1 cellular context compared by ENCODE assay signal in genomic region chr11:1729692-1730011, GRCh38.
TF ChIP-seq lines count a peak whose summit lies in the region.

No MANE protein-coding gene starts in this region.

TF ChIP-seq in K562, 482 proteins besides CTCF, POLR2A, EP300 and RAD21:
- no peak for TF ChIP-seq MYC (IDR thresholded peaks at IDR 0.05; ENCODE audit: low read depth, low read length)
- TF ChIP-seq MYC (CRISPR knock-in tag; IDR thresholded peaks at IDR 0.05; ENCODE audit: borderline replicate concordance, low read depth) = no peak
- peak; percentile 32; the same call in 1 of the 2 replicates for TF ChIP-seq MAFF (IDR thresholded peaks at IDR 0.05; ENCODE audit: low read length)
- no peak for TF ChIP-seq RCOR1 (IDR thresholded peaks at IDR 0.05; ENCODE audit: borderline replicate concordance in 1 of 2, low read depth in 2 of 2, low read length in 2 of 2)
- peak; percentile 54; the same call in 1 of the 2 replicates for TF ChIP-seq MAFK (IDR thresholded peaks at IDR 0.05; ENCODE audit: low read length)
- no peak for TF ChIP-seq HDAC8 (tag; IDR thresholded peaks at IDR 0.05)
- TF ChIP-seq NFE2 (IDR thresholded peaks at IDR 0.05; ENCODE audit: low read depth) = peak; percentile 80
- peak; percentile 69; the same call in 1 of the 2 replicates for TF ChIP-seq ZNF316 (IDR thresholded peaks at IDR 0.05)
- TF ChIP-seq FOSL1 (tag; conservative IDR thresholded peaks at IDR 0.05) = peak; percentile 30; the same call in 1 of the 2 replicates
- no peak for TF ChIP-seq RBM39 (optimal IDR thresholded peaks at IDR 0.05; ENCODE audit: low read depth, low read length)
- no peak for TF ChIP-seq KLF10 (CRISPR knock-in tag; IDR thresholded peaks at IDR 0.05)
- no peak for TF ChIP-seq POLR3G (IDR thresholded peaks at IDR 0.05; ENCODE audit: extremely low read depth, insufficient read length, insufficient replicate concordance)
- TF ChIP-seq GMEB1 (CRISPR knock-in tag; IDR thresholded peaks at IDR 0.05) = no peak
- TF ChIP-seq NFE2L1 (tag; IDR thresholded peaks at IDR 0.05; ENCODE audit: borderline replicate concordance, low read depth) = peak; percentile 70
- no peak for TF ChIP-seq ASH1L (IDR thresholded peaks at IDR 0.05; ENCODE audit: borderline replicate concordance, low read depth, partially characterized antibody)
- no peak for TF ChIP-seq ATF3 (IDR thresholded peaks at IDR 0.05)
- no peak for TF ChIP-seq ATF3 (CRISPR knock-in tag; conservative IDR thresholded peaks at IDR 0.05)
- TF ChIP-seq HDGF (IDR thresholded peaks at IDR 0.05) = no peak
- no peak for TF ChIP-seq USF1 (CRISPR knock-in tag; IDR thresholded peaks at IDR 0.05)
- no peak for TF ChIP-seq FOXP4 (CRISPR knock-in tag; IDR thresholded peaks at IDR 0.05; ENCODE audit: borderline replicate concordance)
- TF ChIP-seq ZNF507 (tag; conservative IDR thresholded peaks at IDR 0.05) = no peak
- no peak for TF ChIP-seq ZSCAN32 (CRISPR knock-in tag; IDR thresholded peaks at IDR 0.05)
TF ChIP-seq in K562: peak in this region for 6.
